Comparison of ENCODE assay signal across 33 cellular contexts in genomic region chr6:105968955-105969333, GRCh38.
"Had no signal": no experiment of that assay in that cellular context is flagged by ENCODE, and none has a peak within 500 bp of the region (broad histone marks: within the 10 kb centered on the region; RNA-seq: fewer than 3 reads in every experiment).

No MANE protein-coding gene starts in this region.

- H3K27me3 ChIP-seq: MG63 had no signal

- H3K27ac ChIP-seq: KMS-11 had no signal

- H3K36me3 ChIP-seq: MG63 had no signal

- H3K4me3 ChIP-seq: MG63 had no signal

- DNase-seq: Karpas-422, Kasumi-1, MG63, MM.1S, MV-4-11, NCI-H1048, NCI-H1092, NCI-H1092 treated with DMSO at 0.1 percent for 48 hours, NCI-H1105, NCI-H1105 treated with DMSO at 0.1 percent for 48 hours, NCI-H1417, NCI-H1417 treated with DMSO at 0.1 percent for 48 hours, NCI-H1436, NCI-H1436 treated with DMSO at 0.1 percent for 48 hours, NCI-H146, NCI-H1694, NCI-H1694 treated with DMSO at 0.1 percent for 48 hours, NCI-H187, NCI-H187 treated with DMSO at 0.1 percent for 48 hours, NCI-H1930, NCI-H2081, NCI-H2081 treated with DMSO at 0.1 percent for 48 hours, NCI-H2107, NCI-H2171, NCI-H2171 treated with DMSO at 0.1 percent for 48 hours, NCI-H2227 treated with DMSO at 0.1 percent for 48 hours, NCI-H226, NCI-H345, NCI-H446, NCI-H446 treated with DMSO at 0.1 percent for 48 hours, NCI-H510A, NCI-H510A treated with DMSO at 0.1 percent for 48 hours had no signal
